Comparison of ENCODE assay signal across 1 cellular context in the genomic region with DNA sequence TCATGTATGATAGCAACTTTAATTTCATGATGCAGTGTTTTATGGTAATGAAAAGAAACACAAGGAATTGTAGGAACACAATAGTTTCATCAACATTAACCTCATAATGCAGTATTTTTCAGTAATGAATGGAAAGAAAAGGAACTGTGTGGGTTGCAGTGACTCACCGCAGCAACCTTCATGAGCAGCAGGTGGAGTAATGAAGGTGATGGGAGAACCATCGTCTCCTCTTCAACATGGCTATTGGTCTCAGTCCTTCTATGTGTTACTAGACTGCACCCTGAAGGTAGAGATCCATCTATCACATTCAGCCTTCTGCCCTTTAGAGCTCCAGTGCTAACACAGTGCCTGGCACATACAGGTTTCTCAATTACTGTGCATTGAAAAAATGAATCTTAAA.
TF ChIP-seq lines count a peak whose summit lies in the region.

No MANE protein-coding gene starts in this region.

TF ChIP-seq in HCT116, 20 proteins besides CTCF, POLR2A, EP300 and RAD21:
- TF ChIP-seq, protein P1, sequence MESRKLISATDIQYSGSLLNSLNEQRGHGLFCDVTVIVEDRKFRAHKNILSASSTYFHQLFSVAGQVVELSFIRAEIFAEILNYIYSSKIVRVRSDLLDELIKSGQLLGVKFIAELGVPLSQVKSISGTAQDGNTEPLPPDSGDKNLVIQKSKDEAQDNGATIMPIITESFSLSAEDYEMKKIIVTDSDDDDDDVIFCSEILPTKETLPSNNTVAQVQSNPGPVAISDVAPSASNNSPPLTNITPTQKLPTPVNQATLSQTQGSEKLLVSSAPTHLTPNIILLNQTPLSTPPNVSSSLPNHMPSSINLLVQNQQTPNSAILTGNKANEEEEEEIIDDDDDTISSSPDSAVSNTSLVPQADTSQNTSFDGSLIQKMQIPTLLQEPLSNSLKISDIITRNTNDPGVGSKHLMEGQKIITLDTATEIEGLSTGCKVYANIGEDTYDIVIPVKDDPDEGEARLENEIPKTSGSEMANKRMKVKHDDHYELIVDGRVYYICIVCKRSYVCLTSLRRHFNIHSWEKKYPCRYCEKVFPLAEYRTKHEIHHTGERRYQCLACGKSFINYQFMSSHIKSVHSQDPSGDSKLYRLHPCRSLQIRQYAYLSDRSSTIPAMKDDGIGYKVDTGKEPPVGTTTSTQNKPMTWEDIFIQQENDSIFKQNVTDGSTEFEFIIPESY (IDR thresholded peaks at IDR 0.05; ENCODE audit: extremely low read depth, insufficient replicate concordance, low read length): no peak
- no peak for TF ChIP-seq FOSL1 (IDR thresholded peaks at IDR 0.05; ENCODE audit: low read depth)
- no peak for TF ChIP-seq CEBPB (IDR thresholded peaks at IDR 0.05; ENCODE audit: low read depth)
- TF ChIP-seq EZH2phosphoT487 (IDR thresholded peaks at IDR 0.05; ENCODE audit: borderline replicate concordance): no peak
- TF ChIP-seq CBX3 (IDR thresholded peaks at IDR 0.05; ENCODE audit: low read depth): no peak
- no peak for TF ChIP-seq YY1 (IDR thresholded peaks at IDR 0.05; ENCODE audit: extremely low read depth, insufficient replicate concordance, low read depth, low read length)
- TF ChIP-seq EZH2 (IDR thresholded peaks at IDR 0.05): no peak
- no peak for TF ChIP-seq SP1 (IDR thresholded peaks at IDR 0.05; ENCODE audit: low read depth)
